11 cellular contexts compared by ENCODE assay signal in genomic region chr17:29412780-29413565, GRCh38. TPM values are rescaled to one million over a fixed set of nuclear protein-coding genes. Genes with fewer than 3 reads are reported as not detected.
DNase-seq lines count a peak whose midpoint lies in the region; ATAC-seq and TF ChIP-seq lines count a peak whose summit lies in the region.
"Had no signal": no experiment of that assay in that cellular context is flagged by ENCODE, and none has a peak within 500 bp of the region (broad histone marks: within the 10 kb centered on the region; RNA-seq: fewer than 3 reads in every experiment).

No MANE protein-coding gene starts in this region.

- H3K27me3 Mint-ChIP-seq in activated CD4-positive, alpha-beta T cell treated with anti-CD3 and anti-CD28 coated beads for 36 hours, result no peaks in the 10 kb centered on the region
- no peaks in the 10 kb centered on the region for H3K27me3 Mint-ChIP-seq in endodermal cell (ENCODE audit: insufficient read depth)

- H3K9ac ChIP-seq in PC-3 (ENCODE audit: low read length) (no peak overlapping the region), endodermal cell (ENCODE audit: extremely low read depth, low read length, poor library complexity, severe bottlenecking) (no peak overlapping the region), MM.1S (ENCODE audit: low read length) (no peak overlapping the region)

- DNase-seq in activated CD4-positive, alpha-beta T cell treated with anti-CD3 and anti-CD28 coated beads for 36 hours, result no peak
- DNase-seq in activated CD4-positive, alpha-beta T cell treated with anti-CD3 and anti-CD28 coated beads, Interleukin-2, amount 50 U/mL, for 4 hours, result no peak
- DNase-seq in PC-3 (peak; percentile 43), endodermal cell (no peak), gastrocnemius medialis (no peak), MM.1S (no peak), Ammon's horn (ENCODE audit: low spot score) (no peak), activated gamma-delta T cell (lab: John Stamatoyannopoulos, UW) (no peak)
- DNase-seq: activated CD8-positive, alpha-beta memory T cell treated with anti-CD3 and anti-CD28 coated beads, Interleukin-2, amount 50 U/mL, for 4 hours; heart left ventricle had no signal

- H3K4me1 ChIP-seq in PC-3 (ENCODE audit: insufficient read depth, low read length), result peaks cover 12% of the 10 kb centered on the region
- H3K4me1 ChIP-seq in endodermal cell (ENCODE audit: control insufficient read depth, insufficient read depth, low read length), result no peaks in the 10 kb centered on the region
- peaks cover 15 to 19% of the 10 kb centered on the region in 2 donors for H3K4me1 ChIP-seq in gastrocnemius medialis
- no peaks in the 10 kb centered on the region for H3K4me1 ChIP-seq in MM.1S (ENCODE audit: low read length)

- no peaks in the 10 kb centered on the region for H3K9me2 ChIP-seq in PC-3 (replicated peaks; ENCODE audit: low read length)
- H3K9me2 ChIP-seq in MM.1S (replicated peaks; ENCODE audit: insufficient read depth, low read length), result no peaks in the 10 kb centered on the region

- H2AFZ ChIP-seq in PC-3 (ENCODE audit: low read length) (no peak overlapping the region), MM.1S (ENCODE audit: low read length) (no peak overlapping the region)

- H3F3A ChIP-seq in PC-3 (ENCODE audit: low read length, unreplicated experiment) (no peaks in the 10 kb centered on the region), MM.1S (ENCODE audit: insufficient read depth, low read length) (no peaks in the 10 kb centered on the region)

- TF ChIP-seq CTCF in PC-3 (conservative IDR thresholded peaks at IDR 0.05; ENCODE audit: low read depth, low read length) (no peak), endodermal cell (conservative IDR thresholded peaks at IDR 0.05) (no peak), gastrocnemius medialis (IDR thresholded peaks at IDR 0.05 in 4 of 5, conservative IDR thresholded peaks at IDR 0.05 in 1 of 5) (no peak), MM.1S (IDR thresholded peaks at IDR 0.05; ENCODE audit: low read length) (no peak)

- H3K27ac Mint-ChIP-seq in activated CD4-positive, alpha-beta T cell treated with anti-CD3 and anti-CD28 coated beads for 36 hours, result peak overlapping the region; percentile 49
- peak overlapping the region; percentile 16 for H3K27ac Mint-ChIP-seq in endodermal cell

- H3K4me1 Mint-ChIP-seq in activated CD4-positive, alpha-beta T cell treated with anti-CD3 and anti-CD28 coated beads for 36 hours, result peaks cover 25% of the 10 kb centered on the region
- no peaks in the 10 kb centered on the region for H3K4me1 Mint-ChIP-seq in endodermal cell

- no peaks in the 10 kb centered on the region for H3K9me3 Mint-ChIP-seq in activated CD4-positive, alpha-beta T cell treated with anti-CD3 and anti-CD28 coated beads for 36 hours (ENCODE audit: low read depth)
- no peaks in the 10 kb centered on the region for H3K9me3 Mint-ChIP-seq in endodermal cell

- CTCF ChIA-PET in activated CD4-positive, alpha-beta T cell treated with anti-CD3 and anti-CD28 coated beads for 36 hours (lab: Charles Lee), result interaction anchor here (0.5 to 1.5 kb wide), 5 partner anchors 9 to 258 kb away, joined by 3 to 6 read pairs (median 3); no protein-coding TSS in a partner anchor
- CTCF ChIA-PET in PC-3 (lab: Charles Lee), result interaction anchor here (0.6 to 0.9 kb wide), 2 partner anchors 43 to 119 kb away, joined by 3 read pairs; partner anchors contain the start of gene NUFIP2

- H3K79me2 ChIP-seq in PC-3 (ENCODE audit: low read length), result peaks cover 67% of the 10 kb centered on the region
- H3K79me2 ChIP-seq in MM.1S (ENCODE audit: low read length), result peaks cover 24% of the 10 kb centered on the region

- in situ Hi-C loops in gastrocnemius medialis (cut with MboI; ENCODE audit: low sequenced_read_pairs in 4 of 4), result no loop called here

- H3K27me3 ChIP-seq in PC-3 (ENCODE audit: low read length) (no peaks in the 10 kb centered on the region), endodermal cell (ENCODE audit: control insufficient read depth, insufficient read depth, low read length, poor library complexity, severe bottlenecking) (no peaks in the 10 kb centered on the region), gastrocnemius medialis (no peaks in the 10 kb centered on the region), MM.1S (replicated peaks; ENCODE audit: insufficient read depth, low read length) (no peaks in the 10 kb centered on the region)
- H3K27me3 ChIP-seq: heart left ventricle had no signal

- ATAC-seq in activated CD4-positive, alpha-beta T cell treated with anti-CD3 and anti-CD28 coated beads for 36 hours, result peak; percentile 68
- ATAC-seq in PC-3 (peak; percentile 97), gastrocnemius medialis (no peak)

- peaks cover 6% of the 10 kb centered on the region; the same call in 1 of the 2 replicates for H4K20me1 ChIP-seq in PC-3 (ENCODE audit: low read length)
- H4K20me1 ChIP-seq in MM.1S (ENCODE audit: insufficient read depth, low read length), result no peaks in the 10 kb centered on the region

- H3K9me3 ChIP-seq in PC-3 (ENCODE audit: low read length) (no peaks in the 10 kb centered on the region), endodermal cell (ENCODE audit: control insufficient read depth, low read length) (no peaks in the 10 kb centered on the region), gastrocnemius medialis (no peaks in the 10 kb centered on the region), MM.1S (replicated peaks; ENCODE audit: insufficient read depth, low read length) (no peaks in the 10 kb centered on the region)
- H3K9me3 ChIP-seq: A549, heart left ventricle had no signal

- POLR2A ChIA-PET in activated CD4-positive, alpha-beta T cell treated with anti-CD3 and anti-CD28 coated beads for 36 hours (lab: Charles Lee), result interaction anchor here (0.6 kb wide), 1 partner anchor 37 kb away, joined by 3 read pairs; no protein-coding TSS in a partner anchor
- POLR2A ChIA-PET in PC-3 (lab: Charles Lee; ENCODE audit: unreplicated experiment), result interaction anchor here (0.6 kb wide), 2 partner anchors 32 to 1300 kb away, joined by 3 to 7 read pairs; no protein-coding TSS in a partner anchor

- no TSS peak for BruUV-seq in PC-3 (replicated peaks; lab: Mats Ljungman, UMichigan)

- H3K36me3 ChIP-seq in PC-3 (ENCODE audit: low read depth, low read length) (no peaks in the 10 kb centered on the region), endodermal cell (ENCODE audit: control insufficient read depth, insufficient read depth, low read length) (peaks cover 19% of the 10 kb centered on the region), gastrocnemius medialis (no peaks in the 10 kb centered on the region), MM.1S (replicated peaks; ENCODE audit: insufficient read depth, low read length) (no peaks in the 10 kb centered on the region; the same call in 1 of the 2 replicates)

- H3K4me3 Mint-ChIP-seq in activated CD4-positive, alpha-beta T cell treated with anti-CD3 and anti-CD28 coated beads for 36 hours, result no peak overlapping the region
- H3K4me3 Mint-ChIP-seq in endodermal cell, result no peak overlapping the region

- H3K27ac ChIP-seq in PC-3 (ENCODE audit: low read length) (peak overlapping the region; percentile 40), endodermal cell (ENCODE audit: low read depth, low read length) (peak overlapping the region; percentile 36), gastrocnemius medialis (peak overlapping the region in 3 of 4 donors; percentile 26 to 56 (median 48)), MM.1S (ENCODE audit: low read length) (no peak overlapping the region)

- H3K36me3 Mint-ChIP-seq in activated CD4-positive, alpha-beta T cell treated with anti-CD3 and anti-CD28 coated beads for 36 hours (ENCODE audit: low read depth), result peaks cover 3% of the 10 kb centered on the region
- H3K36me3 Mint-ChIP-seq in endodermal cell (ENCODE audit: low read depth), result peaks cover 33% of the 10 kb centered on the region

- TF ChIP-seq POLR2A in gastrocnemius medialis (IDR thresholded peaks at IDR 0.05), result no peak

- intact Hi-C loops in activated CD4-positive, alpha-beta T cell treated with anti-CD3 and anti-CD28 coated beads for 36 hours (cut with DNase I, micrococcal nuclease), result no loop called here
- intact Hi-C loops in PC-3 (cut with micrococcal nuclease) (no loop called here), gastrocnemius medialis (cut with DNase I; ENCODE audit: low total_unique reads) (no loop called here)

- H3K4me2 ChIP-seq in PC-3 (ENCODE audit: low read length), result peak overlapping the region; percentile 44; the same call in 1 of the 2 replicates
- no peak overlapping the region for H3K4me2 ChIP-seq in MM.1S (ENCODE audit: low read depth, low read length)
- H3K4me2 ChIP-seq: A549 had no signal

- WGBS in endodermal cell (ENCODE audit: insufficient coverage in 1 of 2, insufficient read length in 1 of 2), 2 experiments, result 93 to 96% methylated on average over 5 to 7 of the region's 7 CpGs

- no peak overlapping the region for H3K4me3 ChIP-seq in PC-3 (ENCODE audit: low read length)
- H3K4me3 ChIP-seq in endodermal cell (ENCODE audit: low read length), result no peak overlapping the region
- no peak overlapping the region for H3K4me3 ChIP-seq in gastrocnemius medialis
- no peak overlapping the region for H3K4me3 ChIP-seq in MM.1S (ENCODE audit: low read length)
- H3K4me3 ChIP-seq: A549, heart left ventricle had no signal

RNA-seq across cellular contexts. Expression of gene TAOK1, which starts 22.8 kb away (rescaled TPM):
- total RNA-seq in activated CD4-positive, alpha-beta T cell treated with anti-CD3 and anti-CD28 coated beads for 36 hours, result 10 to 100 TPM; 29.9 to 35.1 TPM
- total RNA-seq in PC-3 (2014; rRNA removed) (17.3 and 21.3 TPM in 2 replicates), endodermal cell (100 to 1,000 TPM in 1 of 2 donors, 10 to 100 TPM in 1; 95.9 to 102 TPM), gastrocnemius medialis (10 to 100 TPM; 30.1 to 48.4 (median 35.7) TPM)
- 33.4 TPM for polyA plus RNA-seq in endodermal cell (2013, experiment 1 of 2)
- polyA plus RNA-seq in endodermal cell (2013, experiment 2 of 2), result 36.4 TPM

Comparison
In these comparisons a context has a peak if more than half of its experiments do, and no peak if none do; other contexts are left out.
1. ATAC-seq: peak in activated CD4-positive, alpha-beta T cell treated with anti-CD3 and anti-CD28 coated beads for 36 hours (single experiment) and PC-3 (single experiment); none in gastrocnemius medialis (0 of 2).